In the genomic region with DNA sequence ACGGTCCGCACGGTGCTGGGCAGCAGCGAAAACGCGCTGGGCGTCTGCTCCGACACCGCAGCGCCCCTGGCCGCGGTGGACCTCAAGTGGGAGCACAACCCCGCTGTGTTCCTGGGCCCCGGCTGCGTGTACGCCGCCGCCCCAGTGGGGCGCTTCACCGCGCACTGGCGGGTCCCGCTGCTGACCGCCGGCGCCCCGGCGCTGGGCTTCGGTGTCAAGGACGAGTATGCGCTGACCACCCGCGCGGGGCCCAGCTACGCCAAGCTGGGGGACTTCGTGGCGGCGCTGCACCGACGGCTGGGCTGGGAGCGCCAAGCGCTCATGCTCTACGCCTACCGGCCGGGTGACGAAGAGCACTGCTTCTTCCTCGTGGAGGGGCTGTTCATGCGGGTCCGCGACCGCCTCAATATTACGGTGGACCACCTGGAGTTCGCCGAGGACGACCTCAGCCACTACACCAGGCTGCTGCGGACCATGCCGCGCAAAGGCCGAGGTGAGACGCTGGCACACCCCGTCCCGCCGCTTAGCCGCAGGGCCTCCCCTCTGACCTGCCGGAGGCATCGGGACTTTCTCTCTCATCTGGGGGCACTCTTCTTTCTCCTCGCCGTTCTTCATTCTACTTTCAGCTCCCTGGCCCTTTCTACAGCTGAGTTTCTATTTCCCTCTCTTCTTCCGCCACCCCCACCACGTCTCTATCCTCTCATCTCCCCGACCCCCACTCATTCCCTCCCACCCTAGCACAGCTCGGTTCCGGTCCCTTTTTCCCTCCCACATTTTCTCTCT, we compare ENCODE assay signal across 6 cellular contexts. TPM values are rescaled to one million over a fixed set of nuclear protein-coding genes. Genes with fewer than 3 reads are reported as not detected.
DNase-seq lines count a peak whose midpoint lies in the region; ATAC-seq and TF ChIP-seq lines count a peak whose summit lies in the region.

No MANE protein-coding gene starts in this region.

- H3K79me2 ChIP-seq in GM23338 (replicated peaks; ENCODE audit: insufficient read depth), result no peaks in the 10 kb centered on the region

- no peaks in the 10 kb centered on the region for H4K20me1 ChIP-seq in GM23338 (replicated peaks; ENCODE audit: insufficient read depth)

- H3K4me3 ChIP-seq in GM23338, result peak overlapping the region; percentile 85

- CTCF ChIA-PET in activated naive CD4-positive, alpha-beta T cell treated with anti-CD3 and anti-CD28 coated beads for 36 hours (lab: Charles Lee), result interaction anchor here (0.7 to 5.7 kb wide), 4 partner anchors 55 to 1648 kb away, joined by 3 to 52 read pairs (median 3); partner anchors contain the start of gene SLC27A3

- H3K4me1 ChIP-seq in GM23338 (ENCODE audit: insufficient read depth), result peaks cover 6% of the 10 kb centered on the region

- peak overlapping the region; percentile 22; the same call in 1 of the 2 replicates for H3K27ac Mint-ChIP-seq in GM23338
- H3K27ac Mint-ChIP-seq in activated naive CD4-positive, alpha-beta T cell treated with anti-CD3 and anti-CD28 coated beads for 36 hours, result no peak overlapping the region

- peaks cover 25% of the 10 kb centered on the region for H3K36me3 Mint-ChIP-seq in GM23338 (ENCODE audit: low read depth)
- no peaks in the 10 kb centered on the region for H3K36me3 Mint-ChIP-seq in activated naive CD4-positive, alpha-beta T cell treated with anti-CD3 and anti-CD28 coated beads for 36 hours (ENCODE audit: low read depth)

- ATAC-seq in GM23338 (peak; percentile 41), GM21717 (IDR thresholded peaks at IDR 0.05; ENCODE audit: unreplicated experiment) (no peak), GM21528 (IDR thresholded peaks at IDR 0.05; ENCODE audit: low FRiP score, unreplicated experiment) (no peak)

- intact Hi-C loops in activated naive CD4-positive, alpha-beta T cell treated with anti-CD3 and anti-CD28 coated beads for 36 hours (cut with micrococcal nuclease), result loop anchor here (5.0 to 10.0 kb wide), 2 partner anchors 118 to 475 kb away; partner anchors contain the start of gene NUP210L

- H3K9me2 ChIP-seq in GM23338 (ENCODE audit: insufficient read depth), result no peaks in the 10 kb centered on the region

- H2AFZ ChIP-seq in GM23338, result peak overlapping the region; percentile 98

- peak overlapping the region; percentile 84 for H3K4me3 Mint-ChIP-seq in GM23338
- peak overlapping the region; percentile 37 for H3K4me3 Mint-ChIP-seq in activated naive CD4-positive, alpha-beta T cell treated with anti-CD3 and anti-CD28 coated beads for 36 hours

- no peak for TF ChIP-seq CTCF in GM23338 (conservative IDR thresholded peaks at IDR 0.05; ENCODE audit: low read depth in 2 of 2)

- peaks cover 35% of the 10 kb centered on the region for H3K27me3 ChIP-seq in GM23338 (ENCODE audit: insufficient read depth)

- peaks cover 24% of the 10 kb centered on the region for H3K27me3 Mint-ChIP-seq in GM23338 (ENCODE audit: insufficient read depth, low read depth, poor library complexity)
- H3K27me3 Mint-ChIP-seq in activated naive CD4-positive, alpha-beta T cell treated with anti-CD3 and anti-CD28 coated beads for 36 hours (ENCODE audit: low read depth), result peaks cover 31% of the 10 kb centered on the region

- no peak overlapping the region for H3K27ac ChIP-seq in GM23338 (ENCODE audit: low read depth)

- H3K9me3 Mint-ChIP-seq in GM23338, result no peaks in the 10 kb centered on the region; the same call in 1 of the 3 replicates
- H3K9me3 Mint-ChIP-seq in activated naive CD4-positive, alpha-beta T cell treated with anti-CD3 and anti-CD28 coated beads for 36 hours, result no peaks in the 10 kb centered on the region

- peaks cover 24% of the 10 kb centered on the region for H3K4me1 Mint-ChIP-seq in GM23338
- peaks cover 18% of the 10 kb centered on the region for H3K4me1 Mint-ChIP-seq in activated naive CD4-positive, alpha-beta T cell treated with anti-CD3 and anti-CD28 coated beads for 36 hours (ENCODE audit: low read depth)

- H3F3A ChIP-seq in GM23338 (replicated peaks; ENCODE audit: low read depth), result peaks cover 7% of the 10 kb centered on the region

- H3K36me3 ChIP-seq in GM23338 (ENCODE audit: insufficient read depth), result no peaks in the 10 kb centered on the region

- H3K4me2 ChIP-seq in GM23338, result peak overlapping the region; percentile 99

- DNase-seq in GM23338 (ENCODE audit: low spot score), result peak; percentile 57
- no peak for DNase-seq in activated naive CD4-positive, alpha-beta T cell treated with anti-CD3 and anti-CD28 coated beads for 36 hours
- peak; percentile 43 to 49 for DNase-seq in lung microvascular endothelial cell (ENCODE audit: low read depth in 2 of 2)
- DNase-seq in HCEC 1CT, result no peak

TF ChIP-seq in GM23338, 12 proteins besides CTCF, POLR2A, EP300 and RAD21 (continues in another document):
- TF ChIP-seq, protein P1, sequence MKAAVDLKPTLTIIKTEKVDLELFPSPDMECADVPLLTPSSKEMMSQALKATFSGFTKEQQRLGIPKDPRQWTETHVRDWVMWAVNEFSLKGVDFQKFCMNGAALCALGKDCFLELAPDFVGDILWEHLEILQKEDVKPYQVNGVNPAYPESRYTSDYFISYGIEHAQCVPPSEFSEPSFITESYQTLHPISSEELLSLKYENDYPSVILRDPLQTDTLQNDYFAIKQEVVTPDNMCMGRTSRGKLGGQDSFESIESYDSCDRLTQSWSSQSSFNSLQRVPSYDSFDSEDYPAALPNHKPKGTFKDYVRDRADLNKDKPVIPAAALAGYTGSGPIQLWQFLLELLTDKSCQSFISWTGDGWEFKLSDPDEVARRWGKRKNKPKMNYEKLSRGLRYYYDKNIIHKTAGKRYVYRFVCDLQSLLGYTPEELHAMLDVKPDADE (IDR thresholded peaks at IDR 0.05), result no peak
- TF ChIP-seq, protein P2, sequence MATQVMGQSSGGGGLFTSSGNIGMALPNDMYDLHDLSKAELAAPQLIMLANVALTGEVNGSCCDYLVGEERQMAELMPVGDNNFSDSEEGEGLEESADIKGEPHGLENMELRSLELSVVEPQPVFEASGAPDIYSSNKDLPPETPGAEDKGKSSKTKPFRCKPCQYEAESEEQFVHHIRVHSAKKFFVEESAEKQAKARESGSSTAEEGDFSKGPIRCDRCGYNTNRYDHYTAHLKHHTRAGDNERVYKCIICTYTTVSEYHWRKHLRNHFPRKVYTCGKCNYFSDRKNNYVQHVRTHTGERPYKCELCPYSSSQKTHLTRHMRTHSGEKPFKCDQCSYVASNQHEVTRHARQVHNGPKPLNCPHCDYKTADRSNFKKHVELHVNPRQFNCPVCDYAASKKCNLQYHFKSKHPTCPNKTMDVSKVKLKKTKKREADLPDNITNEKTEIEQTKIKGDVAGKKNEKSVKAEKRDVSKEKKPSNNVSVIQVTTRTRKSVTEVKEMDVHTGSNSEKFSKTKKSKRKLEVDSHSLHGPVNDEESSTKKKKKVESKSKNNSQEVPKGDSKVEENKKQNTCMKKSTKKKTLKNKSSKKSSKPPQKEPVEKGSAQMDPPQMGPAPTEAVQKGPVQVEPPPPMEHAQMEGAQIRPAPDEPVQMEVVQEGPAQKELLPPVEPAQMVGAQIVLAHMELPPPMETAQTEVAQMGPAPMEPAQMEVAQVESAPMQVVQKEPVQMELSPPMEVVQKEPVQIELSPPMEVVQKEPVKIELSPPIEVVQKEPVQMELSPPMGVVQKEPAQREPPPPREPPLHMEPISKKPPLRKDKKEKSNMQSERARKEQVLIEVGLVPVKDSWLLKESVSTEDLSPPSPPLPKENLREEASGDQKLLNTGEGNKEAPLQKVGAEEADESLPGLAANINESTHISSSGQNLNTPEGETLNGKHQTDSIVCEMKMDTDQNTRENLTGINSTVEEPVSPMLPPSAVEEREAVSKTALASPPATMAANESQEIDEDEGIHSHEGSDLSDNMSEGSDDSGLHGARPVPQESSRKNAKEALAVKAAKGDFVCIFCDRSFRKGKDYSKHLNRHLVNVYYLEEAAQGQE (IDR thresholded peaks at IDR 0.05; ENCODE audit: unreplicated experiment), result no peak
- TF ChIP-seq EZH2phosphoT487 (IDR thresholded peaks at IDR 0.05; ENCODE audit: unreplicated experiment), result no peak
- no peak for TF ChIP-seq STAT1 (IDR thresholded peaks at IDR 0.05; ENCODE audit: unreplicated experiment)
- no peak for TF ChIP-seq NANOG (IDR thresholded peaks at IDR 0.05; ENCODE audit: borderline replicate concordance)
- no peak for TF ChIP-seq CREB1 (CRISPR knock-in tag; IDR thresholded peaks at IDR 0.05; ENCODE audit: low read depth)
- TF ChIP-seq JUNB (IDR thresholded peaks at IDR 0.05; ENCODE audit: unreplicated experiment), result no peak
- TF ChIP-seq ZNF114 (CRISPR knock-in tag; IDR thresholded peaks at IDR 0.05), result no peak
- TF ChIP-seq ZNF331 (CRISPR knock-in tag; IDR thresholded peaks at IDR 0.05; ENCODE audit: low read depth), result no peak

RNA-seq across cellular contexts. Expression of gene NPR1, which starts 1.0 kb away (rescaled TPM):
- 8.5 and 9.0 TPM in 2 replicates for total RNA-seq in GM23338 (2014; rRNA removed; shearing (Covaris generic))
- 3.3 and 3.7 TPM in 2 replicates for polyA plus RNA-seq in GM23338 (2016; fragmentation: Nextera tagmentation; extraction: Ambion mirVana)
- total RNA-seq in activated naive CD4-positive, alpha-beta T cell treated with anti-CD3 and anti-CD28 coated beads for 36 hours, result under 1 TPM; 0.05 to 0.10 TPM
- 5.9 and 17.3 TPM in 2 replicates for total RNA-seq in lung microvascular endothelial cell

RNA-seq across cellular contexts. Expression of gene ILF2, which starts 8.7 kb away (rescaled TPM):
- total RNA-seq in GM23338 (2014; rRNA removed; shearing (Covaris generic)), result 314 and 337 TPM in 2 replicates
- polyA plus RNA-seq in GM23338 (2016; fragmentation: Nextera tagmentation; extraction: Ambion mirVana), result 204 and 214 TPM in 2 replicates
- total RNA-seq in activated naive CD4-positive, alpha-beta T cell treated with anti-CD3 and anti-CD28 coated beads for 36 hours, result 100 to 1,000 TPM; 346 to 357 TPM
- total RNA-seq in lung microvascular endothelial cell, result 165 and 177 TPM in 2 replicates

RNA-seq across cellular contexts. Expression of gene SNAPIN, which starts 21.0 kb away (rescaled TPM):
- total RNA-seq in GM23338 (2014; rRNA removed; shearing (Covaris generic)), result 25.6 and 28.1 TPM in 2 replicates
- polyA plus RNA-seq in GM23338 (2016; fragmentation: Nextera tagmentation; extraction: Ambion mirVana), result 43.7 and 48.5 TPM in 2 replicates
- total RNA-seq in activated naive CD4-positive, alpha-beta T cell treated with anti-CD3 and anti-CD28 coated beads for 36 hours, result 10 to 100 TPM; 24.4 to 26.2 TPM
- 48.8 and 52.0 TPM in 2 replicates for total RNA-seq in lung microvascular endothelial cell

RNA-seq across cellular contexts. Expression of gene CHTOP, which starts 45.7 kb away (rescaled TPM):
- 68.9 and 73.4 TPM in 2 replicates for total RNA-seq in GM23338 (2014; rRNA removed; shearing (Covaris generic))
- polyA plus RNA-seq in GM23338 (2016; fragmentation: Nextera tagmentation; extraction: Ambion mirVana), result 86.6 and 97.8 TPM in 2 replicates
- 10 to 100 TPM; 88.2 to 91.3 TPM for total RNA-seq in activated naive CD4-positive, alpha-beta T cell treated with anti-CD3 and anti-CD28 coated beads for 36 hours
- total RNA-seq in lung microvascular endothelial cell, result 15.5 and 21.0 TPM in 2 replicates

RNA-seq across cellular contexts. Expression of gene INTS3, which starts 48.3 kb away (rescaled TPM):
- total RNA-seq in GM23338 (2014; rRNA removed; shearing (Covaris generic)), result 51.3 and 51.5 TPM in 2 replicates
- 21.5 and 22.7 TPM in 2 replicates for polyA plus RNA-seq in GM23338 (2016; fragmentation: Nextera tagmentation; extraction: Ambion mirVana)
- total RNA-seq in activated naive CD4-positive, alpha-beta T cell treated with anti-CD3 and anti-CD28 coated beads for 36 hours, result 10 to 100 TPM; 39.3 to 40.4 TPM
- total RNA-seq in lung microvascular endothelial cell, result 12.2 and 20.6 TPM in 2 replicates

Comparison
In these comparisons a context has a peak if more than half of its experiments do, and no peak if none do; other contexts are left out.
1. DNase-seq: peak in GM23338 (single experiment) and lung microvascular endothelial cell (2 of 2); none in activated naive CD4-positive, alpha-beta T cell treated with anti-CD3 and anti-CD28 coated beads for 36 hours (single experiment) and HCEC 1CT (single experiment).